ENCODE assay signal across 15 cellular contexts in the genomic region with DNA sequence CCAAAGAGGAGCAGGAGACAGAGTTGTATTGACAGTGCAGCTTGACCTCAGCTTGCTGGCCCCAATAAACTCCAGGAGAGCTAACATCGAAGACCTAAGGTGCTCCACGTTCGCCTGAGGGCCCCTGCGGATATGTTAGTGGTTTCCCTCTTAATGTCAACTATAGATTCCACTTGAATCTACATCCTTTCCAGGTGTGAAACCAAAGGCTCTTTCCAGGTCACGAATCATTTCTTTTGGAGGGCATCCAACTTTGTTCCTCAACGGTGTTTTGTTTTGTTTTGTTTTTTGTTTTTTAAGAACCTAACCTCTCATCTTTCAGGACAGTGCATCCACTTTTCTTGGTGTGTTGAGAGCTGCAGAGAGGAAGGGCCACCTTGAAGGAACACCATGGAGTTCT.
DNase-seq lines count a peak whose midpoint lies in the region; ATAC-seq, FAIRE-seq and TF ChIP-seq lines count a peak whose summit lies in the region.
"Had no signal": no experiment of that assay in that cellular context is flagged by ENCODE, and none has a peak within 500 bp of the region (broad histone marks: within the 10 kb centered on the region; RNA-seq: fewer than 3 reads in every experiment).

No MANE protein-coding gene starts in this region.

- H3K27me3 ChIP-seq in neuronal stem cell (ENCODE audit: control insufficient read depth in 3 of 3, insufficient read depth in 3 of 3, low read depth in 1 of 3, low read length in 3 of 3) = no peaks in the 10 kb centered on the region

- DNase-seq in A549 (ENCODE audit: low read depth in 1 of 2, low spot score in 1 of 2) (no peak), H4 (ENCODE audit: low spot score) (peak; percentile 42), NCI-H774 (lab: John Stamatoyannopoulos, UW) (peak; percentile 51), glomerular visceral epithelial cell (ENCODE audit: extremely low spot score) (peak; percentile 4), neuronal stem cell (ENCODE audit: low spot score) (no peak), left colon (no peak)
- DNase-seq: activated CD4-positive, alpha-beta T cell treated with anti-CD3 and anti-CD28 coated beads, Interleukin-2, amount 10 ng/mL, durations not matched to agents 7 days and 5 days; activated effector memory CD4-positive, alpha-beta T cell treated with Interleukin-2 at 50 U/mL for 16 hours; mucosa of descending colon; MV-4-11 had no signal

- no peak overlapping the region for H2AK5ac ChIP-seq in neuronal stem cell (ENCODE audit: low read depth, low read length)

- H3K4ac ChIP-seq in neuronal stem cell (ENCODE audit: low read length) = no peak overlapping the region

- H3K4me2 ChIP-seq in A549 (peak overlapping the region; percentile 11; the same call in 1 of the 3 replicates), neuronal stem cell (ENCODE audit: insufficient read depth, low read length, poor library complexity, severe bottlenecking) (no peak overlapping the region)

- H3K9ac ChIP-seq in neuronal stem cell (ENCODE audit: low read depth, low read length, poor library complexity) = no peak overlapping the region

- CTCF ChIA-PET in A549 (lab: Yijun Ruan, JAX) = interaction anchor here (1.5 kb wide), 1 partner anchor 66 kb away, joined by 4 read pairs; no protein-coding TSS in a partner anchor

- ATAC-seq in A549 (no peak), HG03432 (IDR thresholded peaks at IDR 0.05; ENCODE audit: unreplicated experiment) (no peak), left colon (no peak), HG03159 (IDR thresholded peaks at IDR 0.05; ENCODE audit: unreplicated experiment) (no peak)
- ATAC-seq: esophagus mucosa, mucosa of descending colon had no signal

- H3K18ac ChIP-seq in neuronal stem cell (ENCODE audit: low read length) = no peak overlapping the region

- no peak overlapping the region for H2BK5ac ChIP-seq in neuronal stem cell (ENCODE audit: low read length)

- H2AFZ ChIP-seq in neuronal stem cell (ENCODE audit: low read length) = no peak overlapping the region

- H3K27ac ChIP-seq in A549 (peak overlapping the region; percentile 69 to 95), neuronal stem cell (replicated peaks; ENCODE audit: low read length) (no peak overlapping the region)
- H3K27ac ChIP-seq: C4-2B had no signal

- 31% methylated on average over 6 of the region's 6 CpGs for whole genome bisulfite sequencing in A549 (ENCODE audit: missing lambda C conversion rate)
- WGBS in neuronal stem cell (ENCODE audit: extremely low coverage in 2 of 2, insufficient read length in 2 of 2, insufficient replicate concordance in 1 of 2), 2 donors = no CpG with 5 or more reads among the region's 6 CpGs

- TF ChIP-seq RAD21 in A549 (conservative IDR thresholded peaks at IDR 0.05 in 1 of 2, IDR thresholded peaks at IDR 0.05 in 1 of 2) = no peak

- H2BK15ac ChIP-seq in neuronal stem cell (ENCODE audit: low read length) = no peak overlapping the region

- intact Hi-C loops in left colon (cut with DNase I, micrococcal nuclease) = no loop called here

- no peak overlapping the region for H4K8ac ChIP-seq in neuronal stem cell (ENCODE audit: low read depth, low read length)

- H4K91ac ChIP-seq in neuronal stem cell (ENCODE audit: low read depth, low read length, poor library complexity) = no peak overlapping the region

- no peak overlapping the region for H3K23ac ChIP-seq in neuronal stem cell (ENCODE audit: low read depth, low read length, poor library complexity)

- no peak overlapping the region for H3K14ac ChIP-seq in neuronal stem cell (ENCODE audit: low read length)

- no peaks in the 10 kb centered on the region for H3K79me1 ChIP-seq in neuronal stem cell (ENCODE audit: low read depth, low read length)

- H3K9me3 ChIP-seq in A549 (no peaks in the 10 kb centered on the region), neuronal stem cell (replicated peaks in 1 of 2; ENCODE audit: control insufficient read depth in 2 of 2, insufficient read depth in 1 of 2, low read depth in 1 of 2, low read length in 2 of 2) (no peaks in the 10 kb centered on the region)
- H3K9me3 ChIP-seq: HAP-1, mucosa of descending colon had no signal

- no peak overlapping the region for H2BK120ac ChIP-seq in neuronal stem cell (ENCODE audit: low read depth, low read length)

- H3K4me1 ChIP-seq in A549 (peaks cover 81% of the 10 kb centered on the region), neuronal stem cell (ENCODE audit: control insufficient read depth in 2 of 2, insufficient read depth in 1 of 2, low read depth in 1 of 2, low read length in 2 of 2) (peaks cover 1 to 16% of the 10 kb centered on the region in 2 donors)

- no peak for FAIRE-seq in A549 (lab: Jason Lieb, UNC)

- H3K36me3 ChIP-seq in neuronal stem cell (replicated peaks in 1 of 2; ENCODE audit: control insufficient read depth in 2 of 2, insufficient read depth in 2 of 2, low read length in 2 of 2) = no peaks in the 10 kb centered on the region
- H3K36me3 ChIP-seq: HAP-1 had no signal

- no peak for TF ChIP-seq CTCF in A549 (IDR thresholded peaks at IDR 0.05)

- no peak overlapping the region for H2BK12ac ChIP-seq in neuronal stem cell (ENCODE audit: low read length)

- no peak for TF ChIP-seq EP300 in A549 (IDR thresholded peaks at IDR 0.05)

- TF ChIP-seq POLR2A in A549 (IDR thresholded peaks at IDR 0.05; ENCODE audit: low read length) = no peak

- POLR2A ChIA-PET in A549 (lab: Yijun Ruan, JAX) = no interaction called here

- H3K4me3 ChIP-seq in A549 = no peak overlapping the region
- H3K4me3 ChIP-seq in neuronal stem cell (ENCODE audit: low read length in 2 of 2) = no peak overlapping the region
- H3K4me3 ChIP-seq: HAP-1, mucosa of descending colon had no signal

TF ChIP-seq in A549, 52 proteins besides CTCF, POLR2A, EP300 and RAD21:
- TF ChIP-seq CHD4 (IDR thresholded peaks at IDR 0.05; ENCODE audit: borderline replicate concordance) = no peak
- no peak for TF ChIP-seq MAZ (IDR thresholded peaks at IDR 0.05; ENCODE audit: borderline replicate concordance, low read depth, low read length)
- no peak for TF ChIP-seq RFX5 (IDR thresholded peaks at IDR 0.05)
- no peak for TF ChIP-seq CHD2 (IDR thresholded peaks at IDR 0.05; ENCODE audit: low read length, partially characterized antibody)
- no peak for TF ChIP-seq EHF (CRISPR knock-in tag; IDR thresholded peaks at IDR 0.05)
- no peak for TF ChIP-seq JUNB (IDR thresholded peaks at IDR 0.05)
- no peak for TF ChIP-seq NPAS2 (CRISPR knock-in tag; IDR thresholded peaks at IDR 0.05; ENCODE audit: borderline replicate concordance)
- TF ChIP-seq NR3C1 (IDR thresholded peaks at IDR 0.05) = no peak
- TF ChIP-seq CEBPB (IDR thresholded peaks at IDR 0.05) = no peak
- TF ChIP-seq, protein P1, sequence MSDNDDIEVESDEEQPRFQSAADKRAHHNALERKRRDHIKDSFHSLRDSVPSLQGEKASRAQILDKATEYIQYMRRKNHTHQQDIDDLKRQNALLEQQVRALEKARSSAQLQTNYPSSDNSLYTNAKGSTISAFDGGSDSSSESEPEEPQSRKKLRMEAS (IDR thresholded peaks at IDR 0.05) = no peak
- no peak for TF ChIP-seq TFCP2L1 (CRISPR knock-in tag; IDR thresholded peaks at IDR 0.05)

Comparison
In these comparisons a context has a peak if more than half of its experiments do, and no peak if none do; other contexts are left out.
1. DNase-seq: peak in H4 (single experiment), NCI-H774 (single experiment) and glomerular visceral epithelial cell (single experiment); none in A549 (0 of 2), neuronal stem cell (single experiment) and left colon (0 of 2).